ENCODE assay signal across 6 cellular contexts in the genomic region with DNA sequence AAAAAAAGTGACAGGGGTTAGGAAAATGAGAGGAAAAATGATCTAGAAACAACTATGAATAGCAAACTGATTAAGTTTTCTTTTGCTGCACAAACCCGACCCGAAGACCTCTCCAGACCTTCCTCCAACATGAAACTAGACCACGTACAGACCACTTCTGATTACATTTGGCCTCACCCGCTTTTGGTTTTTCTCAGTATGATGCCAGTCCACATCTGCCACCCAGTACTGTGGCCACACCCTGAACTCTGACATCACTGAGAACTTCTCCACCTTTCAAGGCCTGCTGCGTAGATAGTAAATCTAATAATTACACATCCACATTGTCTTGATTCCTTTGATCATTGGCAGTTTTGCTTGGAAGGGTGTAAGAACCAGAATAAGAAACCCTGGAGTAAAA. TPM values are rescaled to one million over a fixed set of nuclear protein-coding genes. Genes with fewer than 3 reads are reported as not detected.
DNase-seq lines count a peak whose midpoint lies in the region; ATAC-seq and TF ChIP-seq lines count a peak whose summit lies in the region.
"Not testable (repeated sequence)": the region's sequence is repeated elsewhere in the genome, so short reads cannot be mapped to it uniquely, and the experiment has no call there.

No MANE protein-coding gene starts in this region.

- H3K9me3 Mint-ChIP-seq in HFFc6; activated CD4-positive, alpha-beta T cell treated with anti-CD3 and anti-CD28 coated beads, Interleukin-2, amount 10 ng/mL, durations not matched to agents 7 days and 5 days; activated CD8-positive, alpha-beta T cell treated with anti-CD3 and anti-CD28 coated beads, Interleukin-2, amount 10 ng/mL, durations not matched to agents 7 days and 5 days (ENCODE audit: insufficient read depth); activated naive CD4-positive, alpha-beta T cell treated with anti-CD3 and anti-CD28 coated beads, Interleukin-2, amount 10 ng/mL, durations not matched to agents 7 days and 5 days; stimulated activated naive B cell treated with anti-CD40 and anti-IgM and Interleukin-4, amounts not matched to agents 10 μg/mL and 1 μg/mL and 100 μg/mL, for 72 hours: not testable (repeated sequence)

- not testable (repeated sequence) for H3K9me3 ChIP-seq in cardiac muscle cell (ENCODE audit: low read depth)

- H3K4me1 ChIP-seq in cardiac muscle cell (ENCODE audit: low read depth) = peaks cover 48% of the 10 kb centered on the region

- POLR2A ChIA-PET in activated CD4-positive, alpha-beta T cell treated with anti-CD3 and anti-CD28 coated beads, Interleukin-2, amount 10 ng/mL, durations not matched to agents 7 days and 5 days (lab: Charles Lee); activated CD8-positive, alpha-beta T cell treated with anti-CD3 and anti-CD28 coated beads, Interleukin-2, amount 10 ng/mL, durations not matched to agents 7 days and 5 days (lab: Charles Lee): not testable (repeated sequence)

- DNase-seq in HFFc6; cardiac muscle cell (ENCODE audit: low read depth in 1 of 2, low spot score in 1 of 2); stimulated activated naive B cell treated with anti-CD40 and anti-IgM and Interleukin-4, amounts not matched to agents 10 μg/mL and 1 μg/mL and 100 μg/mL, for 72 hours: not testable (repeated sequence)
- DNase-seq in activated CD4-positive, alpha-beta T cell treated with anti-CD3 and anti-CD28 coated beads, Interleukin-2, amount 10 ng/mL, durations not matched to agents 7 days and 5 days = peak; percentile 11
- peak; percentile 25 for DNase-seq in activated CD8-positive, alpha-beta T cell treated with anti-CD3 and anti-CD28 coated beads, Interleukin-2, amount 10 ng/mL, durations not matched to agents 7 days and 5 days
- peak; percentile 22 for DNase-seq in activated naive CD4-positive, alpha-beta T cell treated with anti-CD3 and anti-CD28 coated beads, Interleukin-2, amount 10 ng/mL, durations not matched to agents 7 days and 5 days

- not testable (repeated sequence) for H3K4me3 ChIP-seq in cardiac muscle cell

- H3K27ac ChIP-seq in cardiac muscle cell = peak overlapping the region; percentile 76

- H3K36me3 ChIP-seq in cardiac muscle cell = not testable (repeated sequence)

- peak; percentile 57 for ATAC-seq in activated CD8-positive, alpha-beta T cell treated with anti-CD3 and anti-CD28 coated beads, Interleukin-2, amount 10 ng/mL, durations not matched to agents 7 days and 5 days
- not testable (repeated sequence) for ATAC-seq in stimulated activated naive B cell treated with anti-CD40 and anti-IgM and Interleukin-4, amounts not matched to agents 10 μg/mL and 1 μg/mL and 100 μg/mL, for 72 hours (replicated peaks)

- not testable (repeated sequence) for TF ChIP-seq CTCF in HFFc6 (IDR thresholded peaks at IDR 0.05); cardiac muscle cell (IDR thresholded peaks at IDR 0.05; ENCODE audit: low read depth, low read length)

- CTCF ChIA-PET in activated CD4-positive, alpha-beta T cell treated with anti-CD3 and anti-CD28 coated beads, Interleukin-2, amount 10 ng/mL, durations not matched to agents 7 days and 5 days (lab: Charles Lee); activated CD8-positive, alpha-beta T cell treated with anti-CD3 and anti-CD28 coated beads, Interleukin-2, amount 10 ng/mL, durations not matched to agents 7 days and 5 days (lab: Charles Lee); activated naive CD4-positive, alpha-beta T cell treated with anti-CD3 and anti-CD28 coated beads, Interleukin-2, amount 10 ng/mL, durations not matched to agents 7 days and 5 days (lab: Charles Lee): not testable (repeated sequence)

- 0 out of 2 replicates have a peak overlapping the region, but pooled peaks have one; percentile 15 for H3K27ac Mint-ChIP-seq in HFFc6
- H3K27ac Mint-ChIP-seq in activated CD4-positive, alpha-beta T cell treated with anti-CD3 and anti-CD28 coated beads, Interleukin-2, amount 10 ng/mL, durations not matched to agents 7 days and 5 days = peak overlapping the region; percentile 58
- peak overlapping the region; percentile 9 for H3K27ac Mint-ChIP-seq in activated CD8-positive, alpha-beta T cell treated with anti-CD3 and anti-CD28 coated beads, Interleukin-2, amount 10 ng/mL, durations not matched to agents 7 days and 5 days
- peak overlapping the region; percentile 15 for H3K27ac Mint-ChIP-seq in activated naive CD4-positive, alpha-beta T cell treated with anti-CD3 and anti-CD28 coated beads, Interleukin-2, amount 10 ng/mL, durations not matched to agents 7 days and 5 days
- peak overlapping the region; percentile 31 for H3K27ac Mint-ChIP-seq in stimulated activated naive B cell treated with anti-CD40 and anti-IgM and Interleukin-4, amounts not matched to agents 10 μg/mL and 1 μg/mL and 100 μg/mL, for 72 hours

- peaks cover 50% of the 10 kb centered on the region for H3K4me1 Mint-ChIP-seq in HFFc6 (ENCODE audit: low read depth)
- H3K4me1 Mint-ChIP-seq in activated CD4-positive, alpha-beta T cell treated with anti-CD3 and anti-CD28 coated beads, Interleukin-2, amount 10 ng/mL, durations not matched to agents 7 days and 5 days = peaks cover 36% of the 10 kb centered on the region
- H3K4me1 Mint-ChIP-seq in activated CD8-positive, alpha-beta T cell treated with anti-CD3 and anti-CD28 coated beads, Interleukin-2, amount 10 ng/mL, durations not matched to agents 7 days and 5 days (ENCODE audit: low read depth) = peaks cover 30% of the 10 kb centered on the region
- H3K4me1 Mint-ChIP-seq in activated naive CD4-positive, alpha-beta T cell treated with anti-CD3 and anti-CD28 coated beads, Interleukin-2, amount 10 ng/mL, durations not matched to agents 7 days and 5 days = peaks cover 32% of the 10 kb centered on the region
- peaks cover 24 to 35% of the 10 kb centered on the region in 2 donors for H3K4me1 Mint-ChIP-seq in stimulated activated naive B cell treated with anti-CD40 and anti-IgM and Interleukin-4, amounts not matched to agents 10 μg/mL and 1 μg/mL and 100 μg/mL, for 72 hours

- H3K36me3 Mint-ChIP-seq in HFFc6 (ENCODE audit: low read depth) = peaks cover 18% of the 10 kb centered on the region
- peaks cover 31% of the 10 kb centered on the region for H3K36me3 Mint-ChIP-seq in activated CD4-positive, alpha-beta T cell treated with anti-CD3 and anti-CD28 coated beads, Interleukin-2, amount 10 ng/mL, durations not matched to agents 7 days and 5 days (ENCODE audit: low read depth)
- H3K36me3 Mint-ChIP-seq in activated CD8-positive, alpha-beta T cell treated with anti-CD3 and anti-CD28 coated beads, Interleukin-2, amount 10 ng/mL, durations not matched to agents 7 days and 5 days (ENCODE audit: low read depth) = peaks cover 33% of the 10 kb centered on the region
- peaks cover 26% of the 10 kb centered on the region for H3K36me3 Mint-ChIP-seq in activated naive CD4-positive, alpha-beta T cell treated with anti-CD3 and anti-CD28 coated beads, Interleukin-2, amount 10 ng/mL, durations not matched to agents 7 days and 5 days
- peaks cover 18 to 29% of the 10 kb centered on the region in 2 donors for H3K36me3 Mint-ChIP-seq in stimulated activated naive B cell treated with anti-CD40 and anti-IgM and Interleukin-4, amounts not matched to agents 10 μg/mL and 1 μg/mL and 100 μg/mL, for 72 hours

- not testable (repeated sequence) for H3K27me3 ChIP-seq in cardiac muscle cell

- H3K27me3 Mint-ChIP-seq in HFFc6 (ENCODE audit: insufficient read depth); activated CD4-positive, alpha-beta T cell treated with anti-CD3 and anti-CD28 coated beads, Interleukin-2, amount 10 ng/mL, durations not matched to agents 7 days and 5 days; activated CD8-positive, alpha-beta T cell treated with anti-CD3 and anti-CD28 coated beads, Interleukin-2, amount 10 ng/mL, durations not matched to agents 7 days and 5 days (ENCODE audit: low read depth); activated naive CD4-positive, alpha-beta T cell treated with anti-CD3 and anti-CD28 coated beads, Interleukin-2, amount 10 ng/mL, durations not matched to agents 7 days and 5 days; stimulated activated naive B cell treated with anti-CD40 and anti-IgM and Interleukin-4, amounts not matched to agents 10 μg/mL and 1 μg/mL and 100 μg/mL, for 72 hours: not testable (repeated sequence)

- H3K4me3 Mint-ChIP-seq in HFFc6; activated CD4-positive, alpha-beta T cell treated with anti-CD3 and anti-CD28 coated beads, Interleukin-2, amount 10 ng/mL, durations not matched to agents 7 days and 5 days; activated CD8-positive, alpha-beta T cell treated with anti-CD3 and anti-CD28 coated beads, Interleukin-2, amount 10 ng/mL, durations not matched to agents 7 days and 5 days; activated naive CD4-positive, alpha-beta T cell treated with anti-CD3 and anti-CD28 coated beads, Interleukin-2, amount 10 ng/mL, durations not matched to agents 7 days and 5 days; stimulated activated naive B cell treated with anti-CD40 and anti-IgM and Interleukin-4, amounts not matched to agents 10 μg/mL and 1 μg/mL and 100 μg/mL, for 72 hours: not testable (repeated sequence)

RNA-seq across cellular contexts. Expression of gene EFL1, which starts 16.6 kb away (rescaled TPM):
- total RNA-seq in HFFc6 (2021; fragmentation: NEBNext Ultra II Directional; extraction: Animal tissue kit (Norgen Biotek cat#: 25700)) = 10 to 100 TPM; 14.3 to 20.5 (median 18.5) TPM
- total RNA-seq in activated CD4-positive, alpha-beta T cell treated with anti-CD3 and anti-CD28 coated beads, Interleukin-2, amount 10 ng/mL, durations not matched to agents 7 days and 5 days = 10 to 100 TPM; 28.4 to 31.6 TPM
- total RNA-seq in activated CD8-positive, alpha-beta T cell treated with anti-CD3 and anti-CD28 coated beads, Interleukin-2, amount 10 ng/mL, durations not matched to agents 7 days and 5 days = 10 to 100 TPM; 25.9 to 29.0 TPM
- total RNA-seq in cardiac muscle cell = 42.1 and 54.8 TPM in 2 replicates
- 46.7 and 64.9 TPM in 2 replicates for polyA plus RNA-seq in cardiac muscle cell

RNA-seq across cellular contexts. Expression of gene SAXO2, which starts 16.7 kb away (rescaled TPM):
- 1 to 10 TPM; 1.1 to 2.1 (median 1.4) TPM for total RNA-seq in HFFc6 (2021; fragmentation: NEBNext Ultra II Directional; extraction: Animal tissue kit (Norgen Biotek cat#: 25700))
- total RNA-seq in activated CD4-positive, alpha-beta T cell treated with anti-CD3 and anti-CD28 coated beads, Interleukin-2, amount 10 ng/mL, durations not matched to agents 7 days and 5 days = 10 to 100 TPM; 13.9 to 14.3 TPM
- 1 to 10 TPM; 1.6 to 2.0 TPM for total RNA-seq in activated CD8-positive, alpha-beta T cell treated with anti-CD3 and anti-CD28 coated beads, Interleukin-2, amount 10 ng/mL, durations not matched to agents 7 days and 5 days
- total RNA-seq in cardiac muscle cell = 7.0 and 9.3 TPM in 2 replicates
- polyA plus RNA-seq in cardiac muscle cell = 20.6 and 26.3 TPM in 2 replicates
